In genomic region chr17:40345161-40346034, GRCh38 we compare ENCODE assay signal across 8 cellular contexts. TPM values are rescaled to one million over a fixed set of nuclear protein-coding genes. Genes with fewer than 3 reads are reported as not detected.
A peak's percentile ranks its signal among the peaks of the same experiment; 100 is the strongest.
DNase-seq lines count a peak whose midpoint lies in the region; ATAC-seq and TF ChIP-seq lines count a peak whose summit lies in the region.

No MANE protein-coding gene starts in this region.

- H3K4me1 ChIP-seq in lung (ENCODE audit: control insufficient read depth in 2 of 2, insufficient read depth in 2 of 2, low read length in 2 of 2) (peaks cover 38 to 46% of the 10 kb centered on the region in 2 donors), thyroid gland (peaks cover 63 to 80% of the 10 kb centered on the region in 2 donors)

- H3K27me3 ChIP-seq in lung (ENCODE audit: control insufficient read depth, insufficient read depth) (no peaks in the 10 kb centered on the region), thyroid gland (no peaks in the 10 kb centered on the region)

- H3K36me3 ChIP-seq in lung (ENCODE audit: control insufficient read depth in 2 of 2, insufficient read depth in 2 of 2, low read length in 2 of 2) (peaks cover 0 to 19% of the 10 kb centered on the region in 2 donors), thyroid gland (peaks cover 5 to 11% of the 10 kb centered on the region in 2 donors)

- H3K27ac ChIP-seq in lung (ENCODE audit: low read depth in 1 of 2, low read length in 1 of 2): peak overlapping the region; percentile 93 to 95
- H3K27ac ChIP-seq in thyroid gland: peak overlapping the region; percentile 85 to 95 (median 88)

- WGBS in lung, 2 donors: 2% methylated on average over 43 to 45 of the region's 45 CpGs
- WGBS in thyroid gland, 2 donors: 2 to 7% methylated on average over 22 to 29 of the region's 45 CpGs

- TF ChIP-seq CTCF in lung (IDR thresholded peaks at IDR 0.05; ENCODE audit: control extremely low read depth, extremely low read depth) (no peak), thyroid gland (IDR thresholded peaks at IDR 0.05) (no peak)

- intact Hi-C loops in thyroid gland (cut with DNase I): loop anchor here (2.0 kb wide), 1 partner anchor 33 kb away; no protein-coding TSS in a partner anchor

- H3K9me3 ChIP-seq in lung (ENCODE audit: control insufficient read depth in 2 of 2, insufficient read depth in 1 of 2, low read length in 1 of 2) (no peaks in the 10 kb centered on the region), thyroid gland (no peaks in the 10 kb centered on the region)

- peak overlapping the region; percentile 50 for H3K4me3 ChIP-seq in lung
- peak overlapping the region; percentile 8 to 97 (median 38) for H3K4me3 ChIP-seq in thyroid gland (replicated peaks in 1 of 3)

- peak in 1 of 2 donors; percentile 56 for TF ChIP-seq POLR2A in thyroid gland (IDR thresholded peaks at IDR 0.05)

- peak; percentile 29 for DNase-seq in activated naive CD4-positive, alpha-beta T cell treated with Interleukin-2 at 50 U/mL for 16 hours
- no peak for DNase-seq in activated naive CD4-positive, alpha-beta T cell treated with anti-CD3 and anti-CD28 coated beads, Interleukin-2, amount 50 U/mL, for 16 hours
- peak; percentile 27 to 71 for DNase-seq in SW 1271 (lab: John Stamatoyannopoulos, UW)
- peak; percentile 88 for DNase-seq in ecto neural progenitor cell (ENCODE audit: low spot score)
- peak; percentile 83 for DNase-seq in lung (ENCODE audit: low spot score)
- DNase-seq in thyroid gland: peak; percentile 84 to 86

- ATAC-seq in lung (ENCODE audit: insufficient read depth, low FRiP score): peak; percentile 27
- ATAC-seq in GM21447 (IDR thresholded peaks at IDR 0.05; ENCODE audit: unreplicated experiment): no peak
- no peak for ATAC-seq in GM18870 (IDR thresholded peaks at IDR 0.05; ENCODE audit: unreplicated experiment)

RNA-seq across cellular contexts. Expression of gene GJD3, which starts 19.1 kb away (rescaled TPM):
- 1 to 10 TPM in 1 of 2 donors, not detected in 1; 3.6 TPM for total RNA-seq in lung
- polyA plus RNA-seq in lung: 1 to 10 TPM in 1 of 2 donors, under 1 TPM in 1; 0.53 to 1.4 TPM
- 1 to 10 TPM; 1.6 to 3.4 (median 1.7) TPM for total RNA-seq in thyroid gland

RNA-seq across cellular contexts. Expression of gene RARA, which starts 36.4 kb away (rescaled TPM):
- total RNA-seq in lung (10 to 100 TPM; 36.4 to 75.3 TPM), thyroid gland (10 to 100 TPM; 20.0 to 60.9 (median 35.2) TPM)
- 10 to 100 TPM; 49.8 to 51.7 TPM for polyA plus RNA-seq in lung

RNA-seq across cellular contexts. Expression of gene CDC6, which starts 57.7 kb away (rescaled TPM):
- total RNA-seq in lung (1 to 10 TPM; 5.5 to 5.7 TPM), thyroid gland (1 to 10 TPM in 1 of 4 donors, under 1 TPM in 3; 0.63 to 5.2 (median 0.79) TPM)
- 1 to 10 TPM; 3.3 to 6.0 TPM for polyA plus RNA-seq in lung
